ENCODE assay signal across 8 cellular contexts in the genomic region with DNA sequence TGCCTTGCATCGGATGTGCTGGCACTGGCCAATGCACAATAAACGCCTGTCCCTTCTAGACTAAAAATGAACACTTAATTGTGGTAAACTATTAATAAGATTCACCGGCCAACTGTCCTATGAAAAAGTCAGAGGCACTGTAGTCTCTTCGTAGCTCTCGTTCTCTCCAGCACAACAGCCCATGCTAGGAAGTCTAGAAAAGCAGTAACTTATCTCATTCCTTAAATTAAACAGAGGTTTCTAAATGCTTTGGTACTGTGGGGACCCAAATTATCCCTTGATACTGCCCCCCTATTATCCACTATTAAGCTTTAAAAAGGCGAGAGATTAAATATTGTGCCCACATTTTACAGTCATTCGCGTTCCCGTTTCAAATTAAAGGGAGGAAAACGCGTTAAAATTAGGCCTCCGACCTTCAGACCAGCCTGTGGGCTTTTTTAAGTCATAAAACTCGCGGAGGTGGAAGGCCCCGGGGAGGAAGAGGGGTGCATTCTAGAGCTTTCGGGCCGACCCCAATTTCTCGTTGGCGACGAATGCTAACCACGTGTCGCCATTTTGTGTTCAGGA. TPM values are rescaled to one million over a fixed set of nuclear protein-coding genes. Genes with fewer than 3 reads are reported as not detected.
DNase-seq lines count a peak whose midpoint lies in the region; ATAC-seq and TF ChIP-seq lines count a peak whose summit lies in the region.

No MANE protein-coding gene starts in this region.

- peak overlapping the region; percentile 92 for H3K4me3 ChIP-seq in HUES6 (ENCODE audit: low read depth, low read length)
- peak overlapping the region; percentile 41 for H3K4me3 ChIP-seq in astrocyte of the spinal cord (ENCODE audit: low read depth, low read length)
- H3K4me3 ChIP-seq in upper lobe of left lung = peak overlapping the region; percentile 46 to 90 (median 72)

- WGBS in upper lobe of left lung, 2 donors = 20 to 27% methylated on average over 17 to 22 of the region's 22 CpGs

- in situ Hi-C loops in astrocyte of the spinal cord (cut with HindIII; ENCODE audit: low sequenced_read_pairs) = no loop called here

- TF ChIP-seq POLR2A in upper lobe of left lung (IDR thresholded peaks at IDR 0.05) = no peak

- DNase-seq in Ammon's horn (ENCODE audit: low spot score) (peak; percentile 11), astrocyte of the spinal cord (ENCODE audit: low read depth, low spot score) (peak; percentile 15), medulla oblongata (ENCODE audit: extremely low spot score) (peak; percentile 38), upper lobe of left lung (no peak), NCI-H128 (lab: John Stamatoyannopoulos, UW; ENCODE audit: unreplicated experiment) (no peak)
- DNase-seq in stimulated activated CD4-positive, alpha-beta T cell treated with anti-CD3 and anti-CD28 coated beads, Interleukin-4, amount 100 ng/mL, for 1 hour = no peak

- H3K9me3 ChIP-seq in HUES6 (ENCODE audit: control insufficient read depth, insufficient read depth, low read depth, low read length) (no peaks in the 10 kb centered on the region), upper lobe of left lung (no peaks in the 10 kb centered on the region)

- H3K27ac ChIP-seq in HUES6 (ENCODE audit: low read depth, low read length) (peak overlapping the region; percentile 99), upper lobe of left lung (peak overlapping the region; percentile 97 to 100 (median 100))

- H3K36me3 ChIP-seq in HUES6 (ENCODE audit: control insufficient read depth, insufficient read depth, low read length) = peaks cover 47% of the 10 kb centered on the region
- H3K36me3 ChIP-seq in upper lobe of left lung = peaks cover 0 to 57% (median 18%) of the 10 kb centered on the region in 4 donors

- ATAC-seq in upper lobe of left lung (ENCODE audit: low FRiP score in 2 of 2) (no peak), HG02763 (IDR thresholded peaks at IDR 0.05; ENCODE audit: unreplicated experiment) (no peak)

- peaks cover 37% of the 10 kb centered on the region for H3K4me1 ChIP-seq in HUES6 (ENCODE audit: control insufficient read depth, insufficient read depth, low read length)
- peaks cover 39 to 56% (median 52%) of the 10 kb centered on the region in 4 donors for H3K4me1 ChIP-seq in upper lobe of left lung

- TF ChIP-seq EP300 in upper lobe of left lung (IDR thresholded peaks at IDR 0.05) = no peak

- no peaks in the 10 kb centered on the region for H3K27me3 ChIP-seq in HUES6 (ENCODE audit: control insufficient read depth, insufficient read depth, low read length)
- H3K27me3 ChIP-seq in upper lobe of left lung = no peaks in the 10 kb centered on the region

- TF ChIP-seq CTCF in astrocyte of the spinal cord (IDR thresholded peaks at IDR 0.05; ENCODE audit: low read depth, low read length) (no peak), upper lobe of left lung (IDR thresholded peaks at IDR 0.05) (no peak)

- H3K9ac ChIP-seq in HUES6 (ENCODE audit: low read length) = peak overlapping the region; percentile 100

RNA-seq across cellular contexts. Expression of a gene that starts 1.5 kb away (rescaled TPM):
- total RNA-seq in upper lobe of left lung = 100 to 1,000 TPM; 126 to 384 (median 236) TPM

Comparison
In these comparisons a context has a peak if more than half of its experiments do, and no peak if none do; other contexts are left out.
1. DNase-seq: peak in Ammon's horn (single experiment), astrocyte of the spinal cord (single experiment) and medulla oblongata (single experiment); none in upper lobe of left lung (0 of 2), NCI-H128 (single experiment) and stimulated activated CD4-positive, alpha-beta T cell treated with anti-CD3 and anti-CD28 coated beads, Interleukin-4, amount 100 ng/mL, for 1 hour (single experiment).
2. H3K4me3 ChIP-seq: peak in every context shown above with its lines; median percentile 92 in HUES6; 72 in upper lobe of left lung; 41 in astrocyte of the spinal cord.